ENCODE assay signal across 9 cellular contexts in the genomic region with DNA sequence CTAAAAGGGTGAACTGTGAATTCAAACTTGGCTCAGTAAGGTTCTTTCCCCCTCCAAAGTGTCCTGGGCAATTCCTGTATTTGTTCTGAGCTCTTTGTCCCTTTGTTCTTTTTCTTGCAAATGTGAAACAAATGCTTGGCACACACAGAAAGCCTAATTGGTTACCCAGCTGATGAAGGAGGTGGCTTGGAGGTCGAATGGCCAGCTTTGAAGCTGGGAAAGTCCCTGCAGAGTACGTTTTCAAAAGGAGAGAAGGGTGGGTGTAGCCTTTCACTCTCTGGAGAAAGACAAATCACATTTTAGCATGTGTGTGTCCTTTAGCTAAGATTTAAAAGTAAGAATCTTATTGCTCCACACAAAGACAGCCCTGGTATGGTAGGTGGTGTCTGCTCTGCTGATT.
DNase-seq lines count a peak whose midpoint lies in the region; ATAC-seq and TF ChIP-seq lines count a peak whose summit lies in the region.
"Had no signal": no experiment of that assay in that cellular context is flagged by ENCODE, and none has a peak within 500 bp of the region (broad histone marks: within the 10 kb centered on the region; RNA-seq: fewer than 3 reads in every experiment).

No MANE protein-coding gene starts in this region.

- H3K9me3 Mint-ChIP-seq in activated CD4-positive, alpha-beta T cell treated with anti-CD3 and anti-CD28 coated beads, Interleukin-2, amount 10 ng/mL, durations not matched to agents 7 days and 5 days = no peaks in the 10 kb centered on the region
- H3K9me3 Mint-ChIP-seq: activated naive CD4-positive, alpha-beta T cell treated with anti-CD3 and anti-CD28 coated beads, Interleukin-2, amount 50 U/mL, for 24 hours had no signal

- peaks cover 8% of the 10 kb centered on the region for H3K27me3 Mint-ChIP-seq in activated CD4-positive, alpha-beta T cell treated with anti-CD3 and anti-CD28 coated beads, Interleukin-2, amount 10 ng/mL, durations not matched to agents 7 days and 5 days

- peaks cover 2% of the 10 kb centered on the region for H3K4me1 Mint-ChIP-seq in activated CD4-positive, alpha-beta T cell treated with anti-CD3 and anti-CD28 coated beads, Interleukin-2, amount 10 ng/mL, durations not matched to agents 7 days and 5 days
- H3K4me1 Mint-ChIP-seq: activated naive CD4-positive, alpha-beta T cell treated with anti-CD3 and anti-CD28 coated beads, Interleukin-2, amount 50 U/mL, for 24 hours had no signal

- no peaks in the 10 kb centered on the region for H3K36me3 Mint-ChIP-seq in activated CD4-positive, alpha-beta T cell treated with anti-CD3 and anti-CD28 coated beads, Interleukin-2, amount 10 ng/mL, durations not matched to agents 7 days and 5 days (ENCODE audit: low read depth)
- H3K36me3 Mint-ChIP-seq: activated naive CD4-positive, alpha-beta T cell treated with anti-CD3 and anti-CD28 coated beads, Interleukin-2, amount 50 U/mL, for 24 hours had no signal

- POLR2A ChIA-PET in activated CD4-positive, alpha-beta T cell treated with anti-CD3 and anti-CD28 coated beads, Interleukin-2, amount 10 ng/mL, durations not matched to agents 7 days and 5 days (lab: Charles Lee) = no interaction called here

- peak; percentile 84 for ATAC-seq in GM18511 (IDR thresholded peaks at IDR 0.05; ENCODE audit: unreplicated experiment)
- peak; percentile 81 for ATAC-seq in GM21423 (IDR thresholded peaks at IDR 0.05; ENCODE audit: unreplicated experiment)
- peak; percentile 80 for ATAC-seq in HG03378 (IDR thresholded peaks at IDR 0.05; ENCODE audit: unreplicated experiment)
- no peak for ATAC-seq in activated CD4-positive, CD25-positive, alpha-beta regulatory T cell treated with anti-CD3 and anti-CD28 coated beads, Interleukin-2, amount 50 U/mL, for 24 hours

- no peak overlapping the region for H3K4me3 ChIP-seq in epithelial cell of proximal tubule (ENCODE audit: low read depth, low read length)

- DNase-seq in epithelial cell of proximal tubule (ENCODE audit: low read depth) = peak; percentile 1
- no peak for DNase-seq in activated CD4-positive, alpha-beta T cell treated with anti-CD3 and anti-CD28 coated beads, Interleukin-2, amount 10 ng/mL, durations not matched to agents 7 days and 5 days
- no peak for DNase-seq in MV-4-11 (lab: John Stamatoyannopoulos, UW)
- DNase-seq in NCI-H1694 (lab: John Stamatoyannopoulos, UW) = no peak

- no peak for TF ChIP-seq CTCF in epithelial cell of proximal tubule (conservative IDR thresholded peaks at IDR 0.05; ENCODE audit: low read depth, low read length)

- CTCF ChIA-PET in activated CD4-positive, alpha-beta T cell treated with anti-CD3 and anti-CD28 coated beads, Interleukin-2, amount 10 ng/mL, durations not matched to agents 7 days and 5 days (lab: Charles Lee) = interaction anchor here (1.2 kb wide), 1 partner anchor 11 kb away, joined by 3 read pairs; no protein-coding TSS in a partner anchor

- H3K27ac Mint-ChIP-seq in activated CD4-positive, alpha-beta T cell treated with anti-CD3 and anti-CD28 coated beads, Interleukin-2, amount 10 ng/mL, durations not matched to agents 7 days and 5 days = no peak overlapping the region
- H3K27ac Mint-ChIP-seq: activated naive CD4-positive, alpha-beta T cell treated with anti-CD3 and anti-CD28 coated beads, Interleukin-2, amount 50 U/mL, for 24 hours had no signal

- H3K4me3 Mint-ChIP-seq in activated CD4-positive, alpha-beta T cell treated with anti-CD3 and anti-CD28 coated beads, Interleukin-2, amount 10 ng/mL, durations not matched to agents 7 days and 5 days = no peak overlapping the region
- H3K4me3 Mint-ChIP-seq: activated naive CD4-positive, alpha-beta T cell treated with anti-CD3 and anti-CD28 coated beads, Interleukin-2, amount 50 U/mL, for 24 hours had no signal

Comparison
In these comparisons a context has a peak if more than half of its experiments do, and no peak if none do; other contexts are left out.
1. ATAC-seq: peak in GM18511 (single experiment), GM21423 (single experiment) and HG03378 (single experiment); none in activated CD4-positive, CD25-positive, alpha-beta regulatory T cell treated with anti-CD3 and anti-CD28 coated beads, Interleukin-2, amount 50 U/mL, for 24 hours (0 of 2).